13 cellular contexts compared by ENCODE assay signal in the genomic region with DNA sequence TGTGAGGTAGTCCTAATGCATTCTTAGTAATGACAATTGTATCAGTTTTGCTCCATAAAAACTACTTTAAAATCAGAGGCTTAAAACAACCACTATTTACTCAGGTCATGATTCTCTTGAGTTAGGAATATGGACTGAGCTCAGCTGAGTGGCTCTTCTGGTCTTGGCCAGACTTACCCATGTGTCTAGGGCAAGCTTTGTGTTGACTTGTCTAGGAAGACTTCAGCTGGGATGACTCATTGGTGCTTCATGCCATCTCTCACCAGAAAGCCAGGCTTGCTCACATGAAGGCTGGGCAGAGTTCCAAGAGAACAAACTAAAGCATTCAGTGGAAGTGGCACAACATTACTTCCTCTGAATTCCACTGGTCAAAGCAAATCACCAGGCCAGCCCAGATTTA.
A peak's percentile ranks its signal among the peaks of the same experiment; 100 is the strongest.
DNase-seq lines count a peak whose midpoint lies in the region; ATAC-seq and TF ChIP-seq lines count a peak whose summit lies in the region.
"Had no signal": no experiment of that assay in that cellular context is flagged by ENCODE, and none has a peak within 500 bp of the region (broad histone marks: within the 10 kb centered on the region; RNA-seq: fewer than 3 reads in every experiment).

No MANE protein-coding gene starts in this region.

- H3K9ac ChIP-seq in DND-41 (ENCODE audit: low read depth, low read length) = no peak overlapping the region

- no peak overlapping the region for H2AFZ ChIP-seq in DND-41 (ENCODE audit: low read depth, low read length)

- peak overlapping the region; percentile 47 for H3K27ac ChIP-seq in DND-41 (ENCODE audit: low read length)
- H3K27ac ChIP-seq: psoas muscle had no signal

- no peak overlapping the region for H3K4me2 ChIP-seq in DND-41 (ENCODE audit: insufficient read depth, low read length)

- no peaks in the 10 kb centered on the region for H3K27me3 ChIP-seq in DND-41 (ENCODE audit: insufficient read depth, low read length, poor library complexity)

- no peaks in the 10 kb centered on the region for H4K20me1 ChIP-seq in DND-41 (ENCODE audit: insufficient read depth, low read length)

- peaks cover 39% of the 10 kb centered on the region for H3K4me1 ChIP-seq in DND-41 (ENCODE audit: insufficient read depth, low read length)
- H3K4me1 ChIP-seq: psoas muscle had no signal

- H3K4me3 ChIP-seq in DND-41 (ENCODE audit: low read depth in 1 of 2, low read length in 2 of 2) = no peak overlapping the region
- no peak overlapping the region for H3K4me3 ChIP-seq in LNCaP clone FGC (ENCODE audit: low read depth, low read length)
- H3K4me3 ChIP-seq: psoas muscle had no signal

- no peaks in the 10 kb centered on the region for H3K36me3 ChIP-seq in DND-41 (ENCODE audit: insufficient read depth, low read length)

- TF ChIP-seq CTCF in DND-41 (IDR thresholded peaks at IDR 0.05; ENCODE audit: borderline replicate concordance, extremely low read depth, low read length, poor library complexity, severe bottlenecking) = no peak
- TF ChIP-seq CTCF in LNCaP clone FGC (IDR thresholded peaks at IDR 0.05; ENCODE audit: control insufficient read depth, extremely low read depth, insufficient read depth) = no peak

- H3K9me3 ChIP-seq in DND-41 (ENCODE audit: insufficient read depth, low read length, severe bottlenecking) = no peaks in the 10 kb centered on the region
- H3K9me3 ChIP-seq: psoas muscle had no signal

- no peaks in the 10 kb centered on the region for H3K79me2 ChIP-seq in DND-41 (ENCODE audit: insufficient read depth, low read length)

- peak; percentile 53 for DNase-seq in DND-41
- peak; percentile 32 for DNase-seq in LNCaP clone FGC (ENCODE audit: low read depth)
- DNase-seq in SW480 (ENCODE audit: low spot score) = peak; percentile 94
- DNase-seq in glomerular visceral epithelial cell (ENCODE audit: extremely low spot score) = peak; percentile 54
- no peak for DNase-seq in NCI-H82 (lab: John Stamatoyannopoulos, UW)
- DNase-seq: activated B cell treated with CpG ODN at 0.5 μM for 24 hours; activated gamma-delta T cell; effector CD4-positive, alpha-beta T cell; NCI-H526 treated with DMSO at 0.1 percent for 48 hours; psoas muscle had no signal

- ATAC-seq in DND-41 (ENCODE audit: insufficient read depth, low read depth) = peak; percentile 68
- no peak for ATAC-seq in GM21447 (IDR thresholded peaks at IDR 0.05; ENCODE audit: unreplicated experiment)
- no peak for ATAC-seq in GM18868 (IDR thresholded peaks at IDR 0.05; ENCODE audit: unreplicated experiment)
- no peak for ATAC-seq in HG03159 (IDR thresholded peaks at IDR 0.05; ENCODE audit: unreplicated experiment)
